16 cellular contexts compared by ENCODE assay signal in the genomic region with DNA sequence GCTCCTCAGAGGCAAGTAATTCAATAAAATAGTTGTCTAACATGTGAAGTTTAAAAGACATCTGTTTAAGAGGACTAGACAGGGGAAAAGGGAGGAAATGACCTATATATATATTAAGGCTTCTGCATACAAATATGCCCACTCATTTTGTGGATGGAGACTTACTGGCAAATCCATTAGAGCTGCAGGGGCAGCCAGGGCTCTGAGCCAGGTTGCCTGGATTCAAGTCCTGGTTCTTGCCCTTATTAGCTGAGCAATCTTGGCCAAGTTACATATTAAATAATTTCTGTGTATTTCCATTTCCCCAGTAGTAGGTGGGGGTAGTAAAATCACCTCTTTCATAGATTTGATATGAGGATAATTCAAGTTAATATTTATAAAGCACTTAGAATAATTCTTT.
"Had no signal": no experiment of that assay in that cellular context is flagged by ENCODE, and none has a peak within 500 bp of the region (broad histone marks: within the 10 kb centered on the region; RNA-seq: fewer than 3 reads in every experiment).

No MANE protein-coding gene starts in this region.

- H3K27me3 ChIP-seq: esophagus muscularis mucosa, gastrocnemius medialis, right atrium auricular region had no signal

- H3K36me3 ChIP-seq: esophagus muscularis mucosa, gastrocnemius medialis, left ventricle myocardium inferior, right atrium auricular region had no signal

- DNase-seq: effector memory CD8-positive, alpha-beta T cell; gastrocnemius medialis; immature natural killer cell; left cardiac atrium; left ventricle myocardium inferior; mesendoderm; naive thymus-derived CD4-positive, alpha-beta T cell; nephron progenitor cell; small intestine; stimulated activated CD4-positive, alpha-beta T cell treated with anti-CD3 and anti-CD28 coated beads, Interleukin-2, amount 100 ng/mL, for 48 hours; stimulated activated naive CD4-positive, alpha-beta T cell treated with Interleukin-2 at 50 U/mL for 16 hours; trophoblast cell had no signal

- ATAC-seq: effector memory CD8-positive, alpha-beta T cell; gastrocnemius medialis; left cardiac atrium; naive thymus-derived CD4-positive, alpha-beta T cell had no signal

- H3K27ac ChIP-seq: epithelial cell of prostate, esophagus muscularis mucosa, gastrocnemius medialis, right atrium auricular region had no signal

- H3K4me3 ChIP-seq: esophagus muscularis mucosa, gastrocnemius medialis, left ventricle myocardium inferior, lung, right atrium auricular region had no signal

- H3K9me3 ChIP-seq: esophagus muscularis mucosa, gastrocnemius medialis, left ventricle myocardium inferior, right atrium auricular region had no signal

- H3K4me1 ChIP-seq: gastrocnemius medialis, right atrium auricular region had no signal
